ENCODE assay signal across 14 cellular contexts in genomic region chr11:109197656-109198055, GRCh38.
DNase-seq lines count a peak whose midpoint lies in the region; ATAC-seq, FAIRE-seq and TF ChIP-seq lines count a peak whose summit lies in the region.
"Had no signal": no experiment of that assay in that cellular context is flagged by ENCODE, and none has a peak within 500 bp of the region (broad histone marks: within the 10 kb centered on the region; RNA-seq: fewer than 3 reads in every experiment).

No MANE protein-coding gene starts in this region.

- H3K4me2 ChIP-seq in trophoblast cell (ENCODE audit: low read length), result no peak overlapping the region

- H3K14ac ChIP-seq in trophoblast cell (ENCODE audit: low read length), result no peak overlapping the region

- H2AK5ac ChIP-seq in trophoblast cell (ENCODE audit: low read length), result no peak overlapping the region

- H3K18ac ChIP-seq in trophoblast cell (ENCODE audit: low read length), result no peak overlapping the region

- H2BK120ac ChIP-seq in trophoblast cell (ENCODE audit: insufficient read depth, low read length, poor library complexity), result no peak overlapping the region

- TF ChIP-seq POLR2A in NB4 (IDR thresholded peaks at IDR 0.05; ENCODE audit: extremely low read depth, insufficient read length), result no peak

- H2BK12ac ChIP-seq in trophoblast cell (ENCODE audit: low read length), result peak overlapping the region; percentile 80

- WGBS in trophoblast cell (ENCODE audit: extremely low coverage, insufficient coverage, insufficient read length), result no CpG with 5 or more reads among the region's 1 CpG

- no peak overlapping the region for H2BK5ac ChIP-seq in trophoblast cell (ENCODE audit: low read depth, low read length, poor library complexity)

- no peak overlapping the region for H3K9ac ChIP-seq in trophoblast cell (ENCODE audit: low read length)

- DNase-seq in GM03348 (ENCODE audit: low spot score) (peak; percentile 25), NB4 (ENCODE audit: low read depth) (peak; percentile 74), bronchial epithelial cell (ENCODE audit: low read depth) (peak; percentile 12), trophoblast cell (no peak), NCI-H1048 (lab: John Stamatoyannopoulos, UW) (no peak), tibial artery (no peak)
- DNase-seq: activated naive CD4-positive, alpha-beta T cell treated with anti-CD3 and anti-CD28 coated beads for 36 hours; central memory CD4-positive, alpha-beta T cell; COR-L47; NCI-H2029; NCI-H526 treated with DMSO at 0.1 percent for 48 hours; stomach; T1000 had no signal

- H4K12ac ChIP-seq in trophoblast cell (ENCODE audit: low read depth, low read length), result no peak overlapping the region

- H3K79me1 ChIP-seq in trophoblast cell (ENCODE audit: low read length), result no peaks in the 10 kb centered on the region

- H3K27ac ChIP-seq in trophoblast cell (ENCODE audit: low read depth, low read length), result no peak overlapping the region
- no peak overlapping the region for H3K27ac ChIP-seq in tibial artery
- H3K27ac ChIP-seq: stomach had no signal

- FAIRE-seq in bronchial epithelial cell (lab: Jason Lieb, UNC), result no peak

- H3K4me1 ChIP-seq in trophoblast cell (ENCODE audit: control insufficient read depth in 1 of 2, insufficient read depth in 2 of 2, low read length in 2 of 2) (no peaks in the 10 kb centered on the region), tibial artery (peaks cover 0 to 22% (median 0%) of the 10 kb centered on the region in 4 donors)
- H3K4me1 ChIP-seq: stomach had no signal

- H3K36me3 ChIP-seq in bronchial epithelial cell (ENCODE audit: control insufficient read depth, insufficient read depth, low read length), result no peaks in the 10 kb centered on the region
- no peaks in the 10 kb centered on the region for H3K36me3 ChIP-seq in trophoblast cell (ENCODE audit: control insufficient read depth in 1 of 2, insufficient read depth in 2 of 2, low read length in 2 of 2)
- H3K36me3 ChIP-seq in tibial artery, result no peaks in the 10 kb centered on the region
- H3K36me3 ChIP-seq: stomach had no signal

- H3K23ac ChIP-seq in trophoblast cell (ENCODE audit: low read length), result no peak overlapping the region

- no peak for TF ChIP-seq CTCF in NB4 (IDR thresholded peaks at IDR 0.05; ENCODE audit: low read depth, low read length)
- no peak for TF ChIP-seq CTCF in bronchial epithelial cell (IDR thresholded peaks at IDR 0.05; ENCODE audit: insufficient read depth, low read length, severe bottlenecking)
- no peak for TF ChIP-seq CTCF in tibial artery (IDR thresholded peaks at IDR 0.05)

- H3K27me3 ChIP-seq in bronchial epithelial cell (ENCODE audit: control insufficient read depth, insufficient read depth, low read length) (no peaks in the 10 kb centered on the region), trophoblast cell (ENCODE audit: insufficient read depth, low read length) (no peaks in the 10 kb centered on the region), tibial artery (no peaks in the 10 kb centered on the region)
- H3K27me3 ChIP-seq: stomach had no signal

- H4K91ac ChIP-seq in trophoblast cell (ENCODE audit: low read depth, low read length), result no peak overlapping the region

- no peak for ATAC-seq in GM21528 (IDR thresholded peaks at IDR 0.05; ENCODE audit: low FRiP score, unreplicated experiment)

- H3K4me3 ChIP-seq in NB4 (ENCODE audit: low read depth, low read length), result no peak overlapping the region
- H3K4me3 ChIP-seq in bronchial epithelial cell (ENCODE audit: low read depth, low read length), result no peak overlapping the region
- no peak overlapping the region for H3K4me3 ChIP-seq in trophoblast cell (ENCODE audit: low read depth, low read length)
- H3K4me3 ChIP-seq in tibial artery, result no peak overlapping the region
- H3K4me3 ChIP-seq: stomach had no signal

- H4K8ac ChIP-seq in trophoblast cell (ENCODE audit: low read depth, low read length), result no peak overlapping the region

- no peak overlapping the region for H2AFZ ChIP-seq in trophoblast cell (ENCODE audit: insufficient read depth, low read length, poor library complexity)

- H3K4ac ChIP-seq in trophoblast cell (ENCODE audit: low read depth, low read length), result no peak overlapping the region

- H3K79me2 ChIP-seq in trophoblast cell (ENCODE audit: control insufficient read depth, insufficient read depth, low read length, poor library complexity), result no peaks in the 10 kb centered on the region

- intact Hi-C loops in tibial artery (cut with DNase I; ENCODE audit: low total_unique reads), result no loop called here

- H3K9me3 ChIP-seq in trophoblast cell (ENCODE audit: insufficient read depth, low read depth, low read length), result peaks cover 1% of the 10 kb centered on the region
- peaks cover 0 to 4% (median 0%) of the 10 kb centered on the region in 3 donors for H3K9me3 ChIP-seq in tibial artery

Comparison
In these comparisons a context has a peak if more than half of its experiments do, and no peak if none do; other contexts are left out.
1. DNase-seq: peak in GM03348 (single experiment), NB4 (single experiment) and bronchial epithelial cell (single experiment); none in trophoblast cell (0 of 2), NCI-H1048 (single experiment) and tibial artery (0 of 2).